ENCODE assay signal across 14 cellular contexts in the genomic region with DNA sequence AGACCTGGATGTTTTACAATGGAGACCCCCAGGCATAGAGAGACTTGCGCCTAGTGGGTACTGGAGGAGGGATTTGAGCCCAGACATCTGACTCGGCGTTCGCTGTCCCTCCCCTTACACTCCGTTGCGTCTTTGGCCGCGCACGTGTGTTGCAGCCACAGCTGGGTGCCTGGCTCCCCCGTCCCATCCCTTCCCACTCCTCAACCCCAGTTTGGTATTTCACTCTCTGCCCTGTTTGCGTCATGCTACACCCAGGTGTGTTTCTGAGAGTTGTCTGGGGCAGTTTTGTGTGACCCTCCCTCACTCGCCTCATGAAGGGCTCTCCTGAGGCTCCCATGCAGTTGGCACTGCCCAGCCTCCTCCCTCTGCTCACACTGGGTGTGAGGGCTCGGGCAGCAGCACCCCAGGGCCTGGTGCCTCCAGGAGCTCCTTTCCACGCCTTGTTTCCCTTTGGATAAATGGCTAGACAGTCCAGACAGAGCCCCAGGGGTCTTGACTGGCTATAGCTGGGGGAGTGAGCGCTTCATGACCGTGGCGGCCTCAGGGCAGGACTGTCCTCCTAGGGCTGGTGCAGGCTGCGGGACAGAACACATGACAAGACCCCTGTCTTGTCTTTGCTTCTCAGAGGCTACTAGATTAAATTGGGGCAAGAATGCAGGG. TPM values are rescaled to one million over a fixed set of nuclear protein-coding genes. Genes with fewer than 3 reads are reported as not detected.
A peak's percentile ranks its signal among the peaks of the same experiment; 100 is the strongest.
DNase-seq lines count a peak whose midpoint lies in the region; ATAC-seq lines count a peak whose summit lies in the region.
"Had no signal": no experiment of that assay in that cellular context is flagged by ENCODE, and none has a peak within 500 bp of the region (broad histone marks: within the 10 kb centered on the region; RNA-seq: fewer than 3 reads in every experiment).

No MANE protein-coding gene starts in this region.

- ATAC-seq in CD4-positive, CD25-positive, alpha-beta regulatory T cell (ENCODE audit: low read depth in 2 of 2) = no peak
- ATAC-seq in activated naive CD8-positive, alpha-beta T cell treated with anti-CD3 and anti-CD28 coated beads, Interleukin-2, amount 10 ng/mL, durations not matched to agents 7 days and 5 days (ENCODE audit: low read depth) = no peak
- ATAC-seq in naive thymus-derived CD8-positive, alpha-beta T cell = no peak
- no peak for ATAC-seq in GM21825 (IDR thresholded peaks at IDR 0.05; ENCODE audit: unreplicated experiment)

- no peaks in the 10 kb centered on the region for H3K9me3 ChIP-seq in CD4-positive, CD25-positive, alpha-beta regulatory T cell (ENCODE audit: control insufficient read depth in 2 of 2, low read length in 2 of 2)
- H3K9me3 ChIP-seq: SJCRH30 had no signal

- H3K27ac ChIP-seq in CD4-positive, CD25-positive, alpha-beta regulatory T cell (ENCODE audit: insufficient read depth, low read length, poor library complexity, severe bottlenecking) = peak overlapping the region; percentile 93
- H3K27ac ChIP-seq: SJCRH30 had no signal

- peaks cover 21% of the 10 kb centered on the region for H3K36me3 ChIP-seq in CD4-positive, CD25-positive, alpha-beta regulatory T cell (ENCODE audit: control insufficient read depth, insufficient read depth, low read length)
- H3K36me3 ChIP-seq: SJCRH30 had no signal

- H3K36me3 Mint-ChIP-seq in T-helper 1 cell treated with Interleukin-12 subunit alpha and Interleukin-12 subunit beta and Interleukin-4 antibody, amounts not matched to agents 30 μg/mL and 1 μg/mL, for 36 hours (ENCODE audit: low read depth) = peaks cover 45% of the 10 kb centered on the region
- peaks cover 50% of the 10 kb centered on the region for H3K36me3 Mint-ChIP-seq in CD4-positive, CD25-positive, alpha-beta regulatory T cell
- H3K36me3 Mint-ChIP-seq in activated naive CD8-positive, alpha-beta T cell treated with anti-CD3 and anti-CD28 coated beads, Interleukin-2, amount 10 ng/mL, durations not matched to agents 7 days and 5 days = peaks cover 18% of the 10 kb centered on the region
- H3K36me3 Mint-ChIP-seq in naive thymus-derived CD8-positive, alpha-beta T cell = peaks cover 3 to 93% (median 55%) of the 10 kb centered on the region in 3 donors

- H3K9me3 Mint-ChIP-seq in T-helper 1 cell treated with Interleukin-12 subunit alpha and Interleukin-12 subunit beta and Interleukin-4 antibody, amounts not matched to agents 30 μg/mL and 1 μg/mL, for 36 hours = no peaks in the 10 kb centered on the region
- H3K9me3 Mint-ChIP-seq in CD4-positive, CD25-positive, alpha-beta regulatory T cell = no peaks in the 10 kb centered on the region
- H3K9me3 Mint-ChIP-seq in activated naive CD8-positive, alpha-beta T cell treated with anti-CD3 and anti-CD28 coated beads, Interleukin-2, amount 10 ng/mL, durations not matched to agents 7 days and 5 days = no peaks in the 10 kb centered on the region
- H3K9me3 Mint-ChIP-seq in naive thymus-derived CD8-positive, alpha-beta T cell = no peaks in the 10 kb centered on the region

- peak overlapping the region; percentile 68 for H3K4me3 Mint-ChIP-seq in T-helper 1 cell treated with Interleukin-12 subunit alpha and Interleukin-12 subunit beta and Interleukin-4 antibody, amounts not matched to agents 30 μg/mL and 1 μg/mL, for 36 hours
- peak overlapping the region; percentile 90 to 97 (median 92) for H3K4me3 Mint-ChIP-seq in CD4-positive, CD25-positive, alpha-beta regulatory T cell
- peak overlapping the region; percentile 89 for H3K4me3 Mint-ChIP-seq in activated naive CD8-positive, alpha-beta T cell treated with anti-CD3 and anti-CD28 coated beads, Interleukin-2, amount 10 ng/mL, durations not matched to agents 7 days and 5 days
- H3K4me3 Mint-ChIP-seq in naive thymus-derived CD8-positive, alpha-beta T cell = peak overlapping the region; percentile 93 to 100 (median 98)

- POLR2A ChIA-PET in activated naive CD8-positive, alpha-beta T cell treated with anti-CD3 and anti-CD28 coated beads, Interleukin-2, amount 10 ng/mL, durations not matched to agents 7 days and 5 days (lab: Charles Lee) = interaction anchor here (1.3 to 10.9 kb wide), 5 partner anchors 11 to 122 kb away, joined by 3 to 174 read pairs (median 25); partner anchors contain the start of genes SKP1 and TCF7
- POLR2A ChIA-PET in naive thymus-derived CD8-positive, alpha-beta T cell (lab: Charles Lee) = interaction anchor here (1.3 kb wide), 2 partner anchors 48 to 98 kb away, joined by 4 to 5 read pairs; partner anchors contain the start of gene PPP2CA

- peaks cover 78% of the 10 kb centered on the region for H3K4me1 Mint-ChIP-seq in T-helper 1 cell treated with Interleukin-12 subunit alpha and Interleukin-12 subunit beta and Interleukin-4 antibody, amounts not matched to agents 30 μg/mL and 1 μg/mL, for 36 hours (ENCODE audit: low read depth)
- peaks cover 12 to 100% (median 53%) of the 10 kb centered on the region in 4 donors for H3K4me1 Mint-ChIP-seq in CD4-positive, CD25-positive, alpha-beta regulatory T cell
- H3K4me1 Mint-ChIP-seq in activated naive CD8-positive, alpha-beta T cell treated with anti-CD3 and anti-CD28 coated beads, Interleukin-2, amount 10 ng/mL, durations not matched to agents 7 days and 5 days = peaks cover 90% of the 10 kb centered on the region
- peaks cover 56 to 100% (median 97%) of the 10 kb centered on the region in 4 donors for H3K4me1 Mint-ChIP-seq in naive thymus-derived CD8-positive, alpha-beta T cell

- peak overlapping the region; percentile 65 for H3K4me3 ChIP-seq in CD4-positive, CD25-positive, alpha-beta regulatory T cell (ENCODE audit: low read depth, low read length)
- H3K4me3 ChIP-seq: SJCRH30 had no signal

- no peaks in the 10 kb centered on the region for H3K27me3 ChIP-seq in CD4-positive, CD25-positive, alpha-beta regulatory T cell (ENCODE audit: control insufficient read depth, insufficient read depth, low read length)
- H3K27me3 ChIP-seq: SJCRH30 had no signal

- peaks cover 21% of the 10 kb centered on the region for H3K27me3 Mint-ChIP-seq in T-helper 1 cell treated with Interleukin-12 subunit alpha and Interleukin-12 subunit beta and Interleukin-4 antibody, amounts not matched to agents 30 μg/mL and 1 μg/mL, for 36 hours (ENCODE audit: low read depth)
- peaks cover 9% of the 10 kb centered on the region for H3K27me3 Mint-ChIP-seq in CD4-positive, CD25-positive, alpha-beta regulatory T cell
- H3K27me3 Mint-ChIP-seq in activated naive CD8-positive, alpha-beta T cell treated with anti-CD3 and anti-CD28 coated beads, Interleukin-2, amount 10 ng/mL, durations not matched to agents 7 days and 5 days = no peaks in the 10 kb centered on the region
- no peaks in the 10 kb centered on the region for H3K27me3 Mint-ChIP-seq in naive thymus-derived CD8-positive, alpha-beta T cell

- H3K27ac Mint-ChIP-seq in T-helper 1 cell treated with Interleukin-12 subunit alpha and Interleukin-12 subunit beta and Interleukin-4 antibody, amounts not matched to agents 30 μg/mL and 1 μg/mL, for 36 hours = peak overlapping the region; percentile 68
- peak overlapping the region; percentile 92 to 98 (median 98) for H3K27ac Mint-ChIP-seq in CD4-positive, CD25-positive, alpha-beta regulatory T cell
- H3K27ac Mint-ChIP-seq in activated naive CD8-positive, alpha-beta T cell treated with anti-CD3 and anti-CD28 coated beads, Interleukin-2, amount 10 ng/mL, durations not matched to agents 7 days and 5 days = peak overlapping the region; percentile 83
- peak overlapping the region; percentile 91 to 99 (median 97) for H3K27ac Mint-ChIP-seq in naive thymus-derived CD8-positive, alpha-beta T cell

- H3K4me1 ChIP-seq in CD4-positive, CD25-positive, alpha-beta regulatory T cell (ENCODE audit: control insufficient read depth, insufficient read depth, low read length, poor library complexity, severe bottlenecking) = peaks cover 100% of the 10 kb centered on the region
- H3K4me1 ChIP-seq: SJCRH30 had no signal

- no peak for DNase-seq in T-helper 1 cell
- no peak for DNase-seq in CD4-positive, CD25-positive, alpha-beta regulatory T cell
- no peak for DNase-seq in activated naive CD8-positive, alpha-beta T cell treated with anti-CD3 and anti-CD28 coated beads, Interleukin-2, amount 10 ng/mL, durations not matched to agents 7 days and 5 days
- DNase-seq in naive thymus-derived CD8-positive, alpha-beta T cell = no peak
- no peak for DNase-seq in SKM-1 treated with dmso at 0.1 percent for 144 hours (lab: John Stamatoyannopoulos, UW; ENCODE audit: unreplicated experiment)
- DNase-seq in middle frontal gyrus (ENCODE audit: extremely low spot score, low spot score) = no peak
- DNase-seq: 8988T; Calu3; GF-D8; islet precursor cell; SJCRH30; stimulated activated CD4-positive, alpha-beta T cell treated with anti-CD3 and anti-CD28 coated beads, Interleukin-2, amount 100 ng/mL, for 48 hours had no signal

RNA-seq across cellular contexts. Expression of gene TCF7, which starts 13.6 kb away (rescaled TPM):
- total RNA-seq in CD4-positive, CD25-positive, alpha-beta regulatory T cell = 234 TPM
- 100 to 1,000 TPM in 1 of 4 donors, 10 to 100 TPM in 3; 55.4 to 118 (median 79.9) TPM for polyA plus RNA-seq in CD4-positive, CD25-positive, alpha-beta regulatory T cell
- total RNA-seq in activated naive CD8-positive, alpha-beta T cell treated with anti-CD3 and anti-CD28 coated beads, Interleukin-2, amount 10 ng/mL, durations not matched to agents 7 days and 5 days = 100 to 1,000 TPM; 283 to 315 TPM
- total RNA-seq in naive thymus-derived CD8-positive, alpha-beta T cell = 100 to 1,000 TPM; 910 to 911 TPM
- 100 to 1,000 TPM; 207 to 600 (median 328) TPM for polyA plus RNA-seq in naive thymus-derived CD8-positive, alpha-beta T cell

RNA-seq across cellular contexts. Expression of gene SKP1, which starts 48.6 kb away (rescaled TPM):
- total RNA-seq in CD4-positive, CD25-positive, alpha-beta regulatory T cell = 310 TPM
- 1,000 to 10,000 TPM; 1,181 to 1,272 (median 1,236) TPM for polyA plus RNA-seq in CD4-positive, CD25-positive, alpha-beta regulatory T cell
- total RNA-seq in activated naive CD8-positive, alpha-beta T cell treated with anti-CD3 and anti-CD28 coated beads, Interleukin-2, amount 10 ng/mL, durations not matched to agents 7 days and 5 days = 100 to 1,000 TPM; 193 to 206 TPM
- 100 to 1,000 TPM; 250 to 262 TPM for total RNA-seq in naive thymus-derived CD8-positive, alpha-beta T cell
- 1,000 to 10,000 TPM; 1,138 to 1,312 (median 1,209) TPM for polyA plus RNA-seq in naive thymus-derived CD8-positive, alpha-beta T cell
